In genomic region chr19:10655457-10656312, GRCh38 we compare ENCODE assay signal across 8 cellular contexts. TPM values are rescaled to one million over a fixed set of nuclear protein-coding genes. Genes with fewer than 3 reads are reported as not detected.
A peak's percentile ranks its signal among the peaks of the same experiment; 100 is the strongest.
DNase-seq lines count a peak whose midpoint lies in the region; ATAC-seq and TF ChIP-seq lines count a peak whose summit lies in the region.

No MANE protein-coding gene starts in this region.

- H3K4me3 Mint-ChIP-seq in naive thymus-derived CD4-positive, alpha-beta T cell: peak overlapping the region; percentile 89 to 97 (median 94)

- no peak for ATAC-seq in naive thymus-derived CD4-positive, alpha-beta T cell
- ATAC-seq in GM18873 (IDR thresholded peaks at IDR 0.05; ENCODE audit: low FRiP score, unreplicated experiment) (no peak), GM21528 (IDR thresholded peaks at IDR 0.05; ENCODE audit: low FRiP score, unreplicated experiment) (no peak), GM19467 (IDR thresholded peaks at IDR 0.05; ENCODE audit: unreplicated experiment) (no peak)

- H3K27ac Mint-ChIP-seq in naive thymus-derived CD4-positive, alpha-beta T cell: peak overlapping the region; percentile 87 to 99 (median 95)

- H3K36me3 ChIP-seq in SJCRH30: peaks cover 45% of the 10 kb centered on the region
- H3K36me3 ChIP-seq in effector memory CD4-positive, alpha-beta T cell (ENCODE audit: control insufficient read depth, insufficient read depth, low read length): peaks cover 7% of the 10 kb centered on the region
- H3K36me3 ChIP-seq in naive thymus-derived CD4-positive, alpha-beta T cell (ENCODE audit: control insufficient read depth in 2 of 3, insufficient read depth in 3 of 3, low read length in 3 of 3): peaks cover 0 to 21% (median 4%) of the 10 kb centered on the region in 3 experiments

- H3K27ac ChIP-seq in SJCRH30: peak overlapping the region; percentile 99
- H3K27ac ChIP-seq in effector memory CD4-positive, alpha-beta T cell (ENCODE audit: insufficient read depth, low read length, poor library complexity, severe bottlenecking): peak overlapping the region; percentile 99
- peak overlapping the region; percentile 100 for H3K27ac ChIP-seq in naive thymus-derived CD4-positive, alpha-beta T cell (ENCODE audit: low read depth, low read length)

- peaks cover 20 to 70% (median 52%) of the 10 kb centered on the region in 7 donors for H3K4me1 Mint-ChIP-seq in naive thymus-derived CD4-positive, alpha-beta T cell

- H3K9me3 ChIP-seq in SJCRH30 (replicated peaks): no peaks in the 10 kb centered on the region
- no peaks in the 10 kb centered on the region for H3K9me3 ChIP-seq in effector memory CD4-positive, alpha-beta T cell (ENCODE audit: control insufficient read depth, low read length)
- no peaks in the 10 kb centered on the region for H3K9me3 ChIP-seq in naive thymus-derived CD4-positive, alpha-beta T cell (ENCODE audit: control insufficient read depth in 2 of 3, low read length in 3 of 3)

- peaks cover 12% of the 10 kb centered on the region for H3K4me1 ChIP-seq in SJCRH30
- peaks cover 41% of the 10 kb centered on the region for H3K4me1 ChIP-seq in effector memory CD4-positive, alpha-beta T cell (ENCODE audit: control insufficient read depth, insufficient read depth, low read length, poor library complexity, severe bottlenecking)
- H3K4me1 ChIP-seq in naive thymus-derived CD4-positive, alpha-beta T cell (ENCODE audit: control insufficient read depth in 2 of 2, insufficient read depth in 2 of 2, low read length in 2 of 2): peaks cover 41 to 47% of the 10 kb centered on the region in 2 donors

- peak overlapping the region; percentile 88 for H3K4me3 ChIP-seq in AG04449 (ENCODE audit: low read depth, low read length)
- peak overlapping the region; percentile 91 for H3K4me3 ChIP-seq in SJCRH30
- peak overlapping the region; percentile 86 for H3K4me3 ChIP-seq in effector memory CD4-positive, alpha-beta T cell (ENCODE audit: insufficient read depth, low read depth, low read length, poor library complexity, severe bottlenecking)
- peak overlapping the region; percentile 73 for H3K4me3 ChIP-seq in naive thymus-derived CD4-positive, alpha-beta T cell (ENCODE audit: low read length)

- CTCF ChIA-PET in AG04449 (lab: Yijun Ruan, JAX): interaction anchor here (0.6 to 2.8 kb wide), 9 partner anchors 12 to 232 kb away, joined by 3 to 21 read pairs (median 5); no protein-coding TSS in a partner anchor
- CTCF ChIA-PET in naive thymus-derived CD4-positive, alpha-beta T cell (lab: Charles Lee): interaction anchor here (1.2 kb wide), 1 partner anchor 12 kb away, joined by 3 read pairs; no protein-coding TSS in a partner anchor

- POLR2A ChIA-PET in AG04449 (lab: Yijun Ruan, JAX): no interaction called here
- POLR2A ChIA-PET in naive thymus-derived CD4-positive, alpha-beta T cell (lab: Charles Lee): interaction anchor here (1.5 to 1.6 kb wide), 2 partner anchors 11 to 46 kb away, joined by 4 to 5 read pairs; partner anchors contain the start of gene QTRT1

- DNase-seq in AG04449 (ENCODE audit: low read depth, low spot score) (no peak), GM04504 (ENCODE audit: low read depth) (peak; percentile 32), SJCRH30 (peak; percentile 74 to 78)
- no peak for DNase-seq in effector memory CD4-positive, alpha-beta T cell
- DNase-seq in naive thymus-derived CD4-positive, alpha-beta T cell: peak in 1 of 9 donors; percentile 30

- H3K36me3 Mint-ChIP-seq in naive thymus-derived CD4-positive, alpha-beta T cell: peaks cover 0 to 17% (median 10%) of the 10 kb centered on the region in 5 donors

- intact Hi-C loops in naive thymus-derived CD4-positive, alpha-beta T cell (cut with micrococcal nuclease): loop anchor here (1.0 to 10.0 kb wide), 5 partner anchors 44 to 571 kb away; partner anchors contain the start of genes KEAP1 (in 1 of the 2), SHFL (in 1 of the 2) and SMARCA4 (in 1 of the 2)

- H3K27me3 ChIP-seq in SJCRH30: no peaks in the 10 kb centered on the region
- no peaks in the 10 kb centered on the region for H3K27me3 ChIP-seq in effector memory CD4-positive, alpha-beta T cell (replicated peaks; ENCODE audit: control insufficient read depth, insufficient read depth, low read length, poor library complexity, severe bottlenecking)
- no peaks in the 10 kb centered on the region for H3K27me3 ChIP-seq in naive thymus-derived CD4-positive, alpha-beta T cell (ENCODE audit: control insufficient read depth in 2 of 2, insufficient read depth in 2 of 2, low read length in 2 of 2)

- peaks cover 0 to 8% (median 0%) of the 10 kb centered on the region in 11 donors for H3K9me3 Mint-ChIP-seq in naive thymus-derived CD4-positive, alpha-beta T cell

- no peak for TF ChIP-seq CTCF in AG04449 (IDR thresholded peaks at IDR 0.05; ENCODE audit: insufficient read depth, low read length, missing control alignments)

- H3K27me3 Mint-ChIP-seq in naive thymus-derived CD4-positive, alpha-beta T cell: peaks cover 0 to 3% (median 0%) of the 10 kb centered on the region in 5 donors

RNA-seq across cellular contexts. Expression of gene ILF3, which starts 1.5 kb away (rescaled TPM):
- 277 and 302 TPM in 2 replicates for total RNA-seq in SJCRH30 (2014; rRNA removed; shearing (Covaris generic))
- total RNA-seq in naive thymus-derived CD4-positive, alpha-beta T cell: 100 to 1,000 TPM; 346 to 515 (median 368) TPM
- 10 to 100 TPM; 91.0 to 99.9 TPM for polyA plus RNA-seq in naive thymus-derived CD4-positive, alpha-beta T cell

RNA-seq across cellular contexts. Expression of gene SLC44A2, which starts 30.3 kb away (rescaled TPM):
- 70.3 and 73.5 TPM in 2 replicates for total RNA-seq in SJCRH30 (2014; rRNA removed; shearing (Covaris generic))
- total RNA-seq in naive thymus-derived CD4-positive, alpha-beta T cell: 100 to 1,000 TPM; 148 to 272 (median 194) TPM
- 100 to 1,000 TPM; 216 to 375 TPM for polyA plus RNA-seq in naive thymus-derived CD4-positive, alpha-beta T cell

RNA-seq across cellular contexts. Expression of gene QTRT1, which starts 45.6 kb away (rescaled TPM):
- total RNA-seq in SJCRH30 (2014; rRNA removed; shearing (Covaris generic)): 13.2 and 14.6 TPM in 2 replicates
- 10 to 100 TPM; 36.1 to 63.4 (median 54.9) TPM for total RNA-seq in naive thymus-derived CD4-positive, alpha-beta T cell
- polyA plus RNA-seq in naive thymus-derived CD4-positive, alpha-beta T cell: 10 to 100 TPM; 38.0 to 41.8 TPM

Comparison
In these comparisons a context has a peak if more than half of its experiments do, and no peak if none do; other contexts are left out.
1. DNase-seq: peak in GM04504 (single experiment) and SJCRH30 (2 of 2); none in AG04449 (single experiment) and effector memory CD4-positive, alpha-beta T cell (0 of 3).
2. Peak in every context shown above with its lines, with median percentiles within 50 percentile points of each other: H3K4me3 ChIP-seq and H3K27ac ChIP-seq.